Comparison of ENCODE assay signal across 8 cellular contexts in genomic region chr2:11344956-11345671, GRCh38. TPM values are rescaled to one million over a fixed set of nuclear protein-coding genes. Genes with fewer than 3 reads are reported as not detected.
DNase-seq lines count a peak whose midpoint lies in the region; ATAC-seq and TF ChIP-seq lines count a peak whose summit lies in the region.

No MANE protein-coding gene starts in this region.

- H3K36me3 Mint-ChIP-seq in neural crest cell (ENCODE audit: low read depth): no peaks in the 10 kb centered on the region

- DNase-seq in Daoy (ENCODE audit: low read depth) (peak; percentile 82), MG63 (peak; percentile 76), fibroblast of the conjunctiva (ENCODE audit: low read depth) (peak; percentile 77), neural crest cell (ENCODE audit: low read depth, low spot score) (peak; percentile 48), NCI-H128 (lab: John Stamatoyannopoulos, UW; ENCODE audit: unreplicated experiment) (no peak), NCI-H2107 (lab: John Stamatoyannopoulos, UW) (no peak)
- DNase-seq in activated CD8-positive, alpha-beta memory T cell treated with anti-CD3 and anti-CD28 coated beads, Interleukin-2, amount 50 U/mL, for 4 hours: peak; percentile 53

- TF ChIP-seq CTCF in neural crest cell (conservative IDR thresholded peaks at IDR 0.05): no peak

- peak overlapping the region; percentile 73 for H3K4me3 ChIP-seq in MG63

- no peaks in the 10 kb centered on the region for H3K9me3 Mint-ChIP-seq in neural crest cell

- H3K36me3 ChIP-seq in MG63: no peaks in the 10 kb centered on the region

- H3K27me3 Mint-ChIP-seq in neural crest cell (ENCODE audit: low read depth): no peaks in the 10 kb centered on the region

- peak overlapping the region; percentile 94 for H3K27ac Mint-ChIP-seq in neural crest cell (ENCODE audit: unreplicated experiment)

- ATAC-seq in GM21528 (IDR thresholded peaks at IDR 0.05; ENCODE audit: low FRiP score, unreplicated experiment): peak; percentile 47

- no peaks in the 10 kb centered on the region for H3K9me3 ChIP-seq in MG63

- H3K4me3 Mint-ChIP-seq in neural crest cell: peak overlapping the region; percentile 91

- H3K27me3 ChIP-seq in MG63: no peaks in the 10 kb centered on the region

- peaks cover 71% of the 10 kb centered on the region for H3K4me1 Mint-ChIP-seq in neural crest cell

RNA-seq across cellular contexts. Expression of gene ROCK2, which starts 0.7 kb away (rescaled TPM):
- 33.6 and 36.7 TPM in 2 replicates for total RNA-seq in Daoy (2014; rRNA removed; shearing (Covaris generic))
- 15.9 and 19.7 TPM in 2 replicates for total RNA-seq in MG63 (2014; rRNA removed; shearing (Covaris generic); ENCODE audit: low replicate concordance)
- total RNA-seq in neural crest cell: 47.2 and 53.7 TPM in 2 replicates

Comparison
In these comparisons a context has a peak if more than half of its experiments do, and no peak if none do; other contexts are left out.
1. DNase-seq: peak in Daoy (single experiment), MG63 (single experiment), activated CD8-positive, alpha-beta memory T cell treated with anti-CD3 and anti-CD28 coated beads, Interleukin-2, amount 50 U/mL, for 4 hours (single experiment), fibroblast of the conjunctiva (single experiment) and neural crest cell (single experiment); none in NCI-H128 (single experiment) and NCI-H2107 (single experiment).